ENCODE assay signal across 14 cellular contexts in the genomic region with DNA sequence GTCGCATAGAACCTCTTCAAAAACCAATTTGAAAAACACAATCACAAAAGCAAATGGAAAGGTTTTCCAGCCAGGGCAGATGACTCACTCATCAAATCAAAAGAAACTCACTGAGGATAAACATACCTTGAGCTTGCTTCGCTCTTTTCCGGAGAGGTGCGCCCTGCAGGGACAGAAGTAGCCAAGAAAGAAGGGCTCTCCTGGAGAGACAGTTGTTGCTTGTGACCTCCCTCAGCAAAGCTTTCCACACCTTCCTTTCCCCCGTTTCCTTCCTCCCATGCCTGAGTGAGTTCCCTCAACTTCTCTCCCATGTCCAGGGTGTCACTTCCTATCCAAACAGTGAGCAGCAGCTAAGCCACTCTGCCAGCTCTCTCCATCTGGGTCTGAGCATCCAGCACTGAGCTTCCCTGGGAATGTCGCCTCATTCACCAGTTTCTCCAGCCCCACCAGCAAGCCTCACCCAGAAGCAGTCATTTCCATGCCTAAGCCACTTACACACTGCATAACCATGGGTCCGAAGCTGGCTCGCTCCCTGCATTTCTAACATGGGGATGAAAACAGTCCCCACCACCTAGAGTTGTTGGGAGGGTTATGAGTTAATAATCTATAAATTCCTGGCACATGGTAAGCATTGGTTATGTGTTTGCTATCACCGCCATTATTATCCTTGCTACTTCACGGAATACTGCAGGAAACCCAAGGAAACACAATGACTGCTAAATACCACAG.
DNase-seq lines count a peak whose midpoint lies in the region; ATAC-seq and TF ChIP-seq lines count a peak whose summit lies in the region.
"Had no signal": no experiment of that assay in that cellular context is flagged by ENCODE, and none has a peak within 500 bp of the region (broad histone marks: within the 10 kb centered on the region; RNA-seq: fewer than 3 reads in every experiment).

No MANE protein-coding gene starts in this region.

- DNase-seq in AG04450 (ENCODE audit: low read depth, low spot score) (no peak), dermis blood vessel endothelial cell (peak; percentile 78), mucosa of gallbladder (ENCODE audit: low spot score) (peak; percentile 19), cerebellar cortex (ENCODE audit: low spot score) (no peak), NCI-H526 (lab: John Stamatoyannopoulos, UW) (no peak), immature natural killer cell (no peak)
- DNase-seq: activated CD8-positive, alpha-beta memory T cell treated with anti-CD3 and anti-CD28 coated beads, Interleukin-2, amount 50 U/mL, for 48 hours; NCI-H2171 treated with DMSO at 0.1 percent for 48 hours; T1000; testis had no signal

- H3K9me3 ChIP-seq in AG04450 (ENCODE audit: control insufficient read depth, insufficient read depth, low read length) (no peaks in the 10 kb centered on the region), HUES6 (ENCODE audit: control insufficient read depth, insufficient read depth, low read depth, low read length) (no peaks in the 10 kb centered on the region)
- H3K9me3 ChIP-seq: testis had no signal

- H3K4me3 ChIP-seq in AG04450 (ENCODE audit: low read depth, low read length), result no peak overlapping the region
- H3K4me3 ChIP-seq in HUES6 (ENCODE audit: low read depth, low read length), result peak overlapping the region; percentile 1; the same call in 1 of the 2 replicates
- H3K4me3 ChIP-seq: testis had no signal

- no peak for TF ChIP-seq CTCF in AG04450 (IDR thresholded peaks at IDR 0.05; ENCODE audit: low read depth, low read length)

- H3K27ac Mint-ChIP-seq in immature natural killer cell, result no peak overlapping the region
- H3K27ac Mint-ChIP-seq: brain had no signal

- H3K27me3 Mint-ChIP-seq in immature natural killer cell (ENCODE audit: low read depth in 3 of 3), result peaks cover 4 to 12% (median 5%) of the 10 kb centered on the region in 3 donors
- H3K27me3 Mint-ChIP-seq: brain had no signal

- CTCF ChIA-PET in AG04450 (lab: Charles Lee), result interaction anchor here (0.8 to 1.4 kb wide), 2 partner anchors 9 to 73 kb away, joined by 3 to 5 read pairs; no protein-coding TSS in a partner anchor

- H3K4me1 ChIP-seq in HUES6 (ENCODE audit: control insufficient read depth, insufficient read depth, low read length), result peaks cover 61% of the 10 kb centered on the region
- H3K4me1 ChIP-seq: parathyroid adenoma had no signal

- no peaks in the 10 kb centered on the region for H3K4me1 Mint-ChIP-seq in immature natural killer cell

- no peaks in the 10 kb centered on the region for H3K27me3 ChIP-seq in AG04450 (ENCODE audit: control insufficient read depth, insufficient read depth, low read length)
- no peaks in the 10 kb centered on the region for H3K27me3 ChIP-seq in HUES6 (ENCODE audit: control insufficient read depth, insufficient read depth, low read length)
- H3K27me3 ChIP-seq: testis had no signal

- POLR2A ChIA-PET in AG04450 (lab: Yijun Ruan, JAX), result interaction anchor here (1.6 kb wide), 1 partner anchor 72 kb away, joined by 3 read pairs; no protein-coding TSS in a partner anchor

- no peaks in the 10 kb centered on the region for H3K36me3 ChIP-seq in HUES6 (ENCODE audit: control insufficient read depth, insufficient read depth, low read length)

- H3K27ac ChIP-seq in AG04450 (ENCODE audit: low read depth, low read length) (peak overlapping the region; percentile 49), HUES6 (ENCODE audit: low read depth, low read length) (peak overlapping the region; percentile 10)
- H3K27ac ChIP-seq: parathyroid adenoma had no signal

- H3K9me3 Mint-ChIP-seq in immature natural killer cell, result no peaks in the 10 kb centered on the region
- H3K9me3 Mint-ChIP-seq: brain had no signal

- ATAC-seq in HG03442 (IDR thresholded peaks at IDR 0.05; ENCODE audit: unreplicated experiment), result no peak

- H3K4me3 Mint-ChIP-seq in immature natural killer cell, result no peak overlapping the region
- H3K4me3 Mint-ChIP-seq: brain had no signal

- no peaks in the 10 kb centered on the region for H3K36me3 Mint-ChIP-seq in immature natural killer cell
- H3K36me3 Mint-ChIP-seq: brain had no signal

- no peak overlapping the region for H3K9ac ChIP-seq in HUES6 (ENCODE audit: low read length)
- H3K9ac ChIP-seq: parathyroid adenoma had no signal

Comparison
In these comparisons a context has a peak if more than half of its experiments do, and no peak if none do; other contexts are left out.
1. DNase-seq: peak in dermis blood vessel endothelial cell (single experiment) and mucosa of gallbladder (single experiment); none in AG04450 (single experiment), cerebellar cortex (single experiment), NCI-H526 (0 of 2) and immature natural killer cell (0 of 3).